16 cellular contexts compared by ENCODE assay signal in the genomic region with DNA sequence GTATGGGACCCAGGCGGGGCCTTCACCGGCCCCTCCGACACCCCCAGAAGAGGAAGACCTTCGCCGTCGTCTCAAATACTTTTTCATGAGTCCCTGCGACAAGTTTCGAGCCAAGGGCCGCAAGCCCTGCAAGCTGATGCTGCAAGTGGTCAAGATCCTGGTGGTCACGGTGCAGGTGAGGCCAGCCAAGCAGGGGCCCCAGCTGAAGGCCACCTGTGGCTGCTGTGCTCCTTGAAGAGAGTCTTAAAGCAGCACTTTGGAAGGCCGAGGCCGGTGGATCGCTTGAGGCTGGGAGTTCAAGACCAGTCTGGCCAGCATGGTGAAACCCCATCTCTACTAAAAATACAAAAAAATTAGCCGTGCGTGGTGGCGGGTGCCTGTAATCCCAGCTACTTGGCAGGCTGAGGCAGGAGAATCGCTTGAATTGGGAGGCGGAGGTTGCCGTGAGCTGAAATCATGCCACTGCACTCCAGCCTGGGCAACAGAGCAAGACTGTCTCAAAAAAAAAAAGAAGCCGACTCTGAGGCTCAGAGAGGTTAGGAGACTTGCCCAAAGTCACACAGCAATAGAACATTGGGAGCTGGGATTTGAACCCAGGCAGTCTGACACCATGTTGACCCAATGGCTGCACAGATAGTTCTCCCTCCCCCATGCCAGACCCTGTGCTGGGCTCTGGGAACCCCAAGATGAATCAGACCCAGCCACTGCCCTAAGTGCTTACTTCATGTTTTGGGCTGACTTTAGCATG. TPM values are rescaled to one million over a fixed set of nuclear protein-coding genes. Genes with fewer than 3 reads are reported as not detected.
A peak's percentile ranks its signal among the peaks of the same experiment; 100 is the strongest.
DNase-seq lines count a peak whose midpoint lies in the region; ATAC-seq, FAIRE-seq and TF ChIP-seq lines count a peak whose summit lies in the region.
"Had no signal": no experiment of that assay in that cellular context is flagged by ENCODE, and none has a peak within 500 bp of the region (broad histone marks: within the 10 kb centered on the region; RNA-seq: fewer than 3 reads in every experiment).

No MANE protein-coding gene starts in this region.

- no peak overlapping the region for H4K91ac ChIP-seq in IMR-90 (ENCODE audit: insufficient read depth, low read depth, low read length)

- peaks cover 13% of the 10 kb centered on the region for H3K36me3 Mint-ChIP-seq in MCF 10A (ENCODE audit: insufficient read depth, unreplicated experiment)

- POLR2A ChIA-PET in MCF 10A (lab: Yijun Ruan, JAX) (interaction anchor here (0.6 kb wide), 1 partner anchor 171 kb away, joined by 3 read pairs; no protein-coding TSS in a partner anchor), IMR-90 (lab: Charles Lee; ENCODE audit: unreplicated experiment) (no interaction called here), PC-3 (lab: Charles Lee; ENCODE audit: unreplicated experiment) (interaction anchor here (0.6 kb wide), 1 partner anchor 742 kb away, joined by 3 read pairs; no protein-coding TSS in a partner anchor)

- H3K36me3 ChIP-seq in mammary epithelial cell (ENCODE audit: insufficient read depth, low read length) (no peaks in the 10 kb centered on the region), IMR-90 (ENCODE audit: control insufficient read depth, insufficient read depth, low read length) (peaks cover 20% of the 10 kb centered on the region), kidney (ENCODE audit: control insufficient read depth in 1 of 2, insufficient read depth in 2 of 2, low read length in 2 of 2) (peaks cover 2 to 8% of the 10 kb centered on the region in 2 donors), PC-3 (ENCODE audit: low read depth, low read length) (no peaks in the 10 kb centered on the region; the same call in 1 of the 2 replicates), upper lobe of right lung (peaks cover 41% of the 10 kb centered on the region)

- H3K9me3 Mint-ChIP-seq in MCF 10A (ENCODE audit: unreplicated experiment): no peaks in the 10 kb centered on the region
- H3K9me3 Mint-ChIP-seq: CD8-positive, alpha-beta T cell; H9 had no signal

- H4K20me1 ChIP-seq in mammary epithelial cell (ENCODE audit: insufficient read depth, low read length) (no peaks in the 10 kb centered on the region), IMR-90 (ENCODE audit: insufficient read depth, low read length) (no peaks in the 10 kb centered on the region), PC-3 (ENCODE audit: low read length) (no peaks in the 10 kb centered on the region)

- no peak for TF ChIP-seq CTCF in MCF 10A (IDR thresholded peaks at IDR 0.05; ENCODE audit: unreplicated experiment)
- TF ChIP-seq CTCF in mammary epithelial cell (conservative IDR thresholded peaks at IDR 0.05 in 1 of 2, IDR thresholded peaks at IDR 0.05 in 1 of 2; ENCODE audit: extremely low read depth in 1 of 2, insufficient read depth in 1 of 2, low read depth in 1 of 2, low read length in 2 of 2): no peak
- TF ChIP-seq CTCF in IMR-90 (conservative IDR thresholded peaks at IDR 0.05; ENCODE audit: low read depth, low read length): no peak
- TF ChIP-seq CTCF in kidney (IDR thresholded peaks at IDR 0.05; ENCODE audit: borderline replicate concordance, extremely low read depth, insufficient read depth): no peak
- no peak for TF ChIP-seq CTCF in PC-3 (conservative IDR thresholded peaks at IDR 0.05; ENCODE audit: low read depth, low read length)
- no peak for TF ChIP-seq CTCF in upper lobe of right lung (IDR thresholded peaks at IDR 0.05)

- no peak overlapping the region for H2BK20ac ChIP-seq in IMR-90 (ENCODE audit: low read depth, low read length)

- no peaks in the 10 kb centered on the region for H3K27me3 Mint-ChIP-seq in MCF 10A (ENCODE audit: insufficient read depth, unreplicated experiment)

- no peak for DNase-seq in MCF 10A (ENCODE audit: unreplicated experiment)
- DNase-seq in mammary epithelial cell: no peak
- DNase-seq in IMR-90: no peak
- peak; percentile 63 for DNase-seq in kidney
- no peak for DNase-seq in PC-3
- DNase-seq in upper lobe of right lung: no peak
- DNase-seq: Calu3; CD8-positive, alpha-beta T cell; DMS79 treated with DMSO at 0.1 percent for 48 hours; GF-D8; GOT3; H9; KBM-7 had no signal

- in situ Hi-C loops in mammary epithelial cell (cut with MboI; ENCODE audit: low sequenced_read_pairs in 2 of 2) (loop anchor here (10.0 to 25.0 kb wide), 2 partner anchors 130 to 138 kb away; no protein-coding TSS in a partner anchor), IMR-90 (cut with MboI; ENCODE audit: low sequenced_read_pairs) (no loop called here)

- peak overlapping the region; percentile 46 for H3K27ac Mint-ChIP-seq in MCF 10A (ENCODE audit: low read depth, unreplicated experiment)
- H3K27ac Mint-ChIP-seq: CD8-positive, alpha-beta T cell; H9 had no signal

- H4K8ac ChIP-seq in IMR-90 (ENCODE audit: low read depth in 2 of 2, low read length in 2 of 2): no peak overlapping the region

- CTCF ChIA-PET in MCF 10A (lab: Yijun Ruan, JAX) (interaction anchor here (0.6 to 1.0 kb wide), 4 partner anchors 10 to 43 kb away, joined by 3 read pairs; a partner anchor contains a TSS), mammary epithelial cell (lab: Charles Lee; ENCODE audit: low non-redundant PET) (no interaction called here), IMR-90 (lab: Yijun Ruan, JAX) (no interaction called here), PC-3 (lab: Charles Lee) (no interaction called here)

- H3K9me1 ChIP-seq in IMR-90 (ENCODE audit: insufficient read depth, low read length): no peaks in the 10 kb centered on the region

- H3K79me1 ChIP-seq in IMR-90 (ENCODE audit: low read depth in 1 of 2, low read length in 2 of 2): peaks cover 7 to 26% of the 10 kb centered on the region in 2 experiments

- H3K4me2 ChIP-seq in mammary epithelial cell (ENCODE audit: insufficient read depth, low read depth, low read length) (no peak overlapping the region), IMR-90 (ENCODE audit: low read depth, low read length) (no peak overlapping the region), PC-3 (ENCODE audit: low read length) (no peak overlapping the region)

- ATAC-seq in IMR-90 (ENCODE audit: low read depth): no peak
- ATAC-seq in PC-3: no peak
- ATAC-seq in HG03571 (IDR thresholded peaks at IDR 0.05; ENCODE audit: unreplicated experiment): no peak
- no peak for ATAC-seq in upper lobe of right lung
- ATAC-seq: CD8-positive, alpha-beta T cell had no signal

- H3F3A ChIP-seq in PC-3 (ENCODE audit: low read length, unreplicated experiment): no peaks in the 10 kb centered on the region

- TF ChIP-seq RAD21 in IMR-90 (IDR thresholded peaks at IDR 0.05; ENCODE audit: low read length): no peak

- TF ChIP-seq POLR2A in IMR-90 (IDR thresholded peaks at IDR 0.05; ENCODE audit: low read depth, low read length): no peak

- no peaks in the 10 kb centered on the region for H3K9me2 ChIP-seq in PC-3 (replicated peaks; ENCODE audit: low read length)

- no peak overlapping the region for H3K4ac ChIP-seq in IMR-90 (ENCODE audit: low read depth, low read length)

- H3K4me3 Mint-ChIP-seq in MCF 10A (ENCODE audit: unreplicated experiment): no peak overlapping the region
- H3K4me3 Mint-ChIP-seq: CD8-positive, alpha-beta T cell had no signal

- H3K18ac ChIP-seq in IMR-90 (ENCODE audit: low read depth, low read length): no peak overlapping the region

- WGBS in mammary epithelial cell (ENCODE audit: low coverage, missing lambda C conversion rate): 88% methylated on average over 15 of the region's 20 CpGs
- 87% methylated on average over 13 of the region's 20 CpGs; no CpG with 5 or more reads in 1 of the 2 experiments for WGBS in IMR-90 (ENCODE audit: extremely low coverage in 2 of 2, insufficient read length in 1 of 2), 2 experiments

- no peak overlapping the region for H2AK5ac ChIP-seq in IMR-90 (ENCODE audit: low read depth, low read length)

- no peaks in the 10 kb centered on the region for H3K9me3 ChIP-seq in mammary epithelial cell (replicated peaks; ENCODE audit: insufficient read depth, low read length)
- H3K9me3 ChIP-seq in IMR-90 (ENCODE audit: control insufficient read depth, insufficient read depth, low read length): no peaks in the 10 kb centered on the region
- H3K9me3 ChIP-seq in kidney (ENCODE audit: control insufficient read depth in 1 of 2, low read length in 2 of 2): no peaks in the 10 kb centered on the region
- H3K9me3 ChIP-seq in PC-3 (ENCODE audit: low read length): no peaks in the 10 kb centered on the region
- no peaks in the 10 kb centered on the region for H3K9me3 ChIP-seq in upper lobe of right lung
- H3K9me3 ChIP-seq: BLaER1 treated with 17β-estradiol and CSF1 and Interleukin-3, amounts not matched to agents 10 nM and 100 nM had no signal

- H3K4me3 ChIP-seq in mammary epithelial cell (replicated peaks in 1 of 3; ENCODE audit: insufficient read depth in 1 of 3, low read depth in 2 of 3, low read length in 3 of 3): no peak overlapping the region
- no peak overlapping the region for H3K4me3 ChIP-seq in IMR-90 (ENCODE audit: insufficient read depth, low read depth, low read length)
- no peak overlapping the region for H3K4me3 ChIP-seq in kidney (ENCODE audit: low read length in 2 of 2)
- H3K4me3 ChIP-seq in PC-3 (ENCODE audit: low read length): no peak overlapping the region
- H3K4me3 ChIP-seq in upper lobe of right lung: no peak overlapping the region

- peaks cover 14% of the 10 kb centered on the region for H3K4me1 ChIP-seq in mammary epithelial cell (ENCODE audit: insufficient read depth, low read length)
- H3K4me1 ChIP-seq in IMR-90 (ENCODE audit: control insufficient read depth, insufficient read depth, low read length): peaks cover 2% of the 10 kb centered on the region; the same call in 1 of the 2 replicates
- peaks cover 10 to 14% of the 10 kb centered on the region in 2 donors for H3K4me1 ChIP-seq in kidney (ENCODE audit: control insufficient read depth in 1 of 2, insufficient read depth in 1 of 2, low read depth in 1 of 2, low read length in 2 of 2)
- peaks cover 13% of the 10 kb centered on the region for H3K4me1 ChIP-seq in PC-3 (ENCODE audit: insufficient read depth, low read length)
- H3K4me1 ChIP-seq in upper lobe of right lung: peaks cover 22% of the 10 kb centered on the region

- no peak overlapping the region for H3K14ac ChIP-seq in IMR-90 (replicated peaks; ENCODE audit: low read depth, low read length)

- intact Hi-C loops in MCF 10A (cut with micrococcal nuclease) (no loop called here), mammary epithelial cell (cut with micrococcal nuclease) (loop anchor here (5.0 kb wide), 1 partner anchor 133 kb away; no protein-coding TSS in a partner anchor), IMR-90 (cut with micrococcal nuclease) (no loop called here), kidney (cut with DNase I) (no loop called here), PC-3 (cut with micrococcal nuclease) (no loop called here), upper lobe of right lung (cut with DNase I) (no loop called here)

- BruUV-seq in MCF 10A (replicated peaks; lab: Mats Ljungman, UMichigan) (no TSS peak), mammary epithelial cell (replicated peaks; lab: Mats Ljungman, UMichigan) (no TSS peak), IMR-90 (replicated peaks; lab: Mats Ljungman, UMichigan) (no TSS peak), PC-3 (replicated peaks; lab: Mats Ljungman, UMichigan) (no TSS peak)

- H2BK5ac ChIP-seq in IMR-90 (ENCODE audit: low read depth, low read length, poor library complexity, severe bottlenecking): no peak overlapping the region

- H3K9ac ChIP-seq in mammary epithelial cell (ENCODE audit: insufficient read depth, low read length) (no peak overlapping the region), IMR-90 (ENCODE audit: low read depth, low read length) (no peak overlapping the region), kidney (ENCODE audit: low read length in 2 of 2) (no peak overlapping the region), PC-3 (ENCODE audit: low read length) (no peak overlapping the region)
- H3K9ac ChIP-seq: BLaER1 treated with 17β-estradiol and CSF1 and Interleukin-3, amounts not matched to agents 10 nM and 100 nM had no signal

- no peak overlapping the region for H3K56ac ChIP-seq in IMR-90 (ENCODE audit: extremely low read depth, insufficient read depth, low read length)

- H2AK9ac ChIP-seq in IMR-90 (replicated peaks; ENCODE audit: low read depth, low read length, poor library complexity): peak overlapping the region; percentile 78

- H3K4me1 Mint-ChIP-seq in MCF 10A (ENCODE audit: insufficient read depth, unreplicated experiment): peaks cover 9% of the 10 kb centered on the region

- no peak overlapping the region for H3K27ac ChIP-seq in mammary epithelial cell (ENCODE audit: insufficient read depth, low read depth, low read length)
- no peak overlapping the region for H3K27ac ChIP-seq in IMR-90 (ENCODE audit: insufficient read depth, low read length)
- no peak overlapping the region for H3K27ac ChIP-seq in kidney (ENCODE audit: low read depth in 2 of 2, low read length in 2 of 2)
- H3K27ac ChIP-seq in PC-3 (ENCODE audit: low read length): no peak overlapping the region
- H3K27ac ChIP-seq in upper lobe of right lung: no peak overlapping the region
- H3K27ac ChIP-seq: 22Rv1; BLaER1 treated with 17β-estradiol and CSF1 and Interleukin-3, amounts not matched to agents 10 nM and 100 nM had no signal

- H3K27me3 ChIP-seq in mammary epithelial cell (ENCODE audit: insufficient read depth, low read length): no peaks in the 10 kb centered on the region
- H3K27me3 ChIP-seq in IMR-90 (ENCODE audit: control insufficient read depth, insufficient read depth, low read length): no peaks in the 10 kb centered on the region
- H3K27me3 ChIP-seq in PC-3 (ENCODE audit: low read length): no peaks in the 10 kb centered on the region
- no peaks in the 10 kb centered on the region for H3K27me3 ChIP-seq in upper lobe of right lung
- H3K27me3 ChIP-seq: BLaER1 treated with 17β-estradiol and CSF1 and Interleukin-3, amounts not matched to agents 10 nM and 100 nM had no signal

- no peak overlapping the region for H3K23ac ChIP-seq in IMR-90 (ENCODE audit: low read depth, low read length)

- H3K79me2 ChIP-seq in mammary epithelial cell (ENCODE audit: insufficient read depth, low read length) (peaks cover 6% of the 10 kb centered on the region), PC-3 (ENCODE audit: low read length) (peaks cover 13% of the 10 kb centered on the region; the same call in 1 of the 2 replicates)

- dilution Hi-C loops in mammary epithelial cell (cut with HindIII; ENCODE audit: low sequenced_read_pairs): no loop called here
- dilution Hi-C loops in IMR-90 (cut with HindIII; ENCODE audit: low sequenced_read_pairs, unreplicated experiment): no loop called here

- no peak overlapping the region for H2BK120ac ChIP-seq in IMR-90 (ENCODE audit: low read depth, low read length)

- no peak overlapping the region for H2BK15ac ChIP-seq in IMR-90 (ENCODE audit: low read depth, low read length)

- no peak overlapping the region for H4K5ac ChIP-seq in IMR-90 (ENCODE audit: low read depth, low read length)

- FAIRE-seq in kidney (lab: Jason Lieb, UNC): no peak

- no peak overlapping the region for H2AFZ ChIP-seq in mammary epithelial cell (ENCODE audit: low read depth, low read length)
- H2AFZ ChIP-seq in IMR-90 (replicated peaks; ENCODE audit: low read length, poor library complexity): no peak overlapping the region
- H2AFZ ChIP-seq in PC-3 (ENCODE audit: low read length): no peak overlapping the region

RNA-seq across cellular contexts. Expression of a gene that starts 2.7 kb away (rescaled TPM):
- total RNA-seq in MCF 10A (2022): 10.8 and 13.9 TPM in 2 replicates
- 10 to 100 TPM; 10.2 to 15.7 TPM for total RNA-seq in mammary epithelial cell
- 19.6 TPM for polyA plus RNA-seq in mammary epithelial cell
- polyA minus RNA-seq in mammary epithelial cell: 22.2 TPM
- total RNA-seq in IMR-90 (2012; rRNA removed): 2.5 and 3.4 TPM in 2 replicates
- 19.6 and 24.3 TPM in 2 replicates for polyA plus RNA-seq in IMR-90 (2012; rRNA removed)
- polyA plus RNA-seq in IMR-90 (2012; cell fraction: cytosol; rRNA removed): 13.9 and 26.7 TPM in 2 replicates
- polyA plus RNA-seq in IMR-90 (2012; cell fraction: nucleus; rRNA removed; ENCODE audit: low replicate concordance): 48.5 and 136 TPM in 2 replicates
- total RNA-seq in kidney: 24.0 TPM
- 25.7 TPM for polyA plus RNA-seq in kidney (ENCODE audit: insufficient read depth, low read depth, low replicate concordance)
- 10.2 and 22.9 TPM in 2 replicates for total RNA-seq in PC-3 (2014; rRNA removed)
- total RNA-seq in upper lobe of right lung: 55.0 TPM

RNA-seq across cellular contexts. Expression of a gene that starts 9.3 kb away (rescaled TPM):
- total RNA-seq in MCF 10A (2022): 16.9 and 17.7 TPM in 2 replicates
- 10 to 100 TPM; 21.7 to 22.0 TPM for total RNA-seq in mammary epithelial cell
- polyA plus RNA-seq in mammary epithelial cell: 16.6 TPM
- polyA minus RNA-seq in mammary epithelial cell: 55.9 TPM
- total RNA-seq in IMR-90 (2012; rRNA removed): 5.4 and 9.2 TPM in 2 replicates
- 30.7 and 34.9 TPM in 2 replicates for polyA plus RNA-seq in IMR-90 (2012; rRNA removed)
- 43.8 and 60.5 TPM in 2 replicates for polyA plus RNA-seq in IMR-90 (2012; cell fraction: cytosol; rRNA removed)
- polyA plus RNA-seq in IMR-90 (2012; cell fraction: nucleus; rRNA removed; ENCODE audit: low replicate concordance): 19.3 and 34.2 TPM in 2 replicates
- total RNA-seq in kidney: 39.1 TPM
- polyA plus RNA-seq in kidney (ENCODE audit: insufficient read depth, low read depth, low replicate concordance): 79.1 TPM
- total RNA-seq in PC-3 (2014; rRNA removed): 41.6 and 53.4 TPM in 2 replicates
- total RNA-seq in upper lobe of right lung: 56.9 TPM

RNA-seq across cellular contexts. Expression of a gene that starts 10.4 kb away (rescaled TPM):
- total RNA-seq in MCF 10A (2022) (75.8 and 96.1 TPM in 2 replicates), mammary epithelial cell (100 to 1,000 TPM; 100 to 118 TPM), IMR-90 (2012; rRNA removed) (17.9 and 20.0 TPM in 2 replicates), kidney (101 TPM), PC-3 (2014; rRNA removed) (217 and 291 TPM in 2 replicates), upper lobe of right lung (190 TPM)
- polyA plus RNA-seq in mammary epithelial cell (48.1 TPM), IMR-90 (2012; rRNA removed) (52.7 and 55.6 TPM in 2 replicates), kidney (ENCODE audit: insufficient read depth, low read depth, low replicate concordance) (80.9 TPM)
- 150 TPM for polyA minus RNA-seq in mammary epithelial cell
- 58.3 and 81.7 TPM in 2 replicates for polyA plus RNA-seq in IMR-90 (2012; cell fraction: cytosol; rRNA removed)
- polyA plus RNA-seq in IMR-90 (2012; cell fraction: nucleus; rRNA removed; ENCODE audit: low replicate concordance): 105 and 216 TPM in 2 replicates

RNA-seq across cellular contexts. Expression of a gene that starts 36.3 kb away (rescaled TPM):
- total RNA-seq in MCF 10A (2022): 5.5 and 6.4 TPM in 2 replicates
- 1 to 10 TPM; 5.7 to 6.8 TPM for total RNA-seq in mammary epithelial cell
- 2.1 TPM for polyA plus RNA-seq in mammary epithelial cell
- not detected for polyA minus RNA-seq in mammary epithelial cell
- 0.72 and 1.1 TPM in 2 replicates for total RNA-seq in IMR-90 (2012; rRNA removed)
- polyA plus RNA-seq in IMR-90 (2012; rRNA removed): 1.7 and 1.9 TPM in 2 replicates
- 2.8 and 3.6 TPM in 2 replicates for polyA plus RNA-seq in IMR-90 (2012; cell fraction: cytosol; rRNA removed)
- 0.76 and 2.7 TPM in 2 replicates for polyA plus RNA-seq in IMR-90 (2012; cell fraction: nucleus; rRNA removed; ENCODE audit: low replicate concordance)
- total RNA-seq in kidney: 7.8 TPM
- 20.8 TPM for polyA plus RNA-seq in kidney (ENCODE audit: insufficient read depth, low read depth, low replicate concordance)
- 6.6 and 8.6 TPM in 2 replicates for total RNA-seq in PC-3 (2014; rRNA removed)
- 3.6 TPM for total RNA-seq in upper lobe of right lung
- total RNA-seq: CD8-positive, alpha-beta T cell had no signal
